Comparison of ENCODE assay signal across 10 cellular contexts in the genomic region with DNA sequence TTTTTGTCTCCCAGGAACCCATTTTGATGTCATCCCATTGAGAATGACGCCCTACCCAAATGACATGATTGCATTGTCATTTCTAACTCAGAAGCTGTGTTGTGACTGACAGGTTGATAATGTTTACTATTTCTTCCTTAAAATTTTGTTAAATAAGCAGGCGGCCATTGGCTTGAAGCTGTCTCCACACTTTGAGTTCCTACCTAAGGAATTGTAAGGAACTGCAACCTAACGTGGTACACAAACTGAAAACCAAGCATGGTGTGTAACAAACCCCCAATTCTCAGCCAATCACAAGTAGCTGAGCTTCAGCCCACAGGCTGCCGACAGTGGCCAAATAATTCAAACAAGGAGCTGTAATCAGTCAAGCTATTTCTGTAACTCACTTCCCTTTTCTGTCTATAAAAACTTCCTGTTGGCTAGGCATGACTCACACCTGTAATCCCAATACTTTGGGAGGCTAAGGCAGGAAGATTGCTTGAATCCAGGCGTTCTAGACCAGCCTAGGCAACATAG. TPM values are rescaled to one million over a fixed set of nuclear protein-coding genes. Genes with fewer than 3 reads are reported as not detected.
DNase-seq lines count a peak whose midpoint lies in the region; ATAC-seq, FAIRE-seq and TF ChIP-seq lines count a peak whose summit lies in the region.
"Had no signal": no experiment of that assay in that cellular context is flagged by ENCODE, and none has a peak within 500 bp of the region (broad histone marks: within the 10 kb centered on the region; RNA-seq: fewer than 3 reads in every experiment).

No MANE protein-coding gene starts in this region.

- H3K27ac ChIP-seq in GM12878 (ENCODE audit: control insufficient read depth, insufficient read depth) (no peak overlapping the region; the same call in 1 of the 2 replicates), testis (no peak overlapping the region)

- WGBS in GM12878 (ENCODE audit: insufficient coverage, insufficient replicate concordance, low lambda C conversion rate, missing lambda C conversion rate): 13% methylated on average over 5 of the region's 5 CpGs
- WGBS in testis, 2 donors: 54 to 75% methylated on average over 5 of the region's 5 CpGs

- TF ChIP-seq POLR2A in GM12878 (IDR thresholded peaks at IDR 0.05; ENCODE audit: low read depth, low read length) (no peak), testis (IDR thresholded peaks at IDR 0.05) (no peak)

- CTCF ChIA-PET in GM12878 (lab: Yijun Ruan, JAX): interaction anchor here (0.7 to 10.4 kb wide), 12 partner anchors 11 to 409 kb away, joined by 3 to 142 read pairs (median 3); no protein-coding TSS in a partner anchor

- H3K9ac ChIP-seq in GM12878 (ENCODE audit: control insufficient read depth, insufficient read depth, low read length): no peak overlapping the region

- peaks cover 22% of the 10 kb centered on the region for H3K79me2 ChIP-seq in GM12878 (ENCODE audit: control insufficient read depth, insufficient read depth, low read length)

- in situ Hi-C loops in GM12878 (cut with MboI): loop anchor here (10.0 kb wide), 1 partner anchor 403 kb away; no protein-coding TSS in a partner anchor

- ATAC-seq in GM18861 (IDR thresholded peaks at IDR 0.05; ENCODE audit: unreplicated experiment): peak; percentile 24
- peak; percentile 13; the same call in 2 of the 3 replicates for ATAC-seq in GM12878
- ATAC-seq in left lobe of liver: no peak
- ATAC-seq: activated T-helper 17 cell treated with anti-CD3 and anti-CD28 coated beads, Interleukin-2, amount 50 U/mL, for 72 hours had no signal

- H4K20me1 ChIP-seq in GM12878 (ENCODE audit: control insufficient read depth, insufficient read depth): no peaks in the 10 kb centered on the region; the same call in 1 of the 2 replicates

- SMC1A ChIA-PET in GM12878 (lab: Charles Lee; ENCODE audit: uncharacterized antibody, unreplicated experiment): interaction anchor here (0.7 to 7.9 kb wide), 17 partner anchors 16 to 1279 kb away, joined by 3 to 97 read pairs (median 4); no protein-coding TSS in a partner anchor

- 0 out of 2 replicates have a peak overlapping the region, but pooled peaks have one; percentile 6 for H3K4me3 ChIP-seq in GM12878
- no peak overlapping the region for H3K4me3 ChIP-seq in testis

- H3K27me3 ChIP-seq in GM12878 (replicated peaks in 1 of 2; ENCODE audit: control insufficient read depth in 2 of 2, insufficient read depth in 2 of 2, low read length in 1 of 2): no peaks in the 10 kb centered on the region
- H3K27me3 ChIP-seq in testis: no peaks in the 10 kb centered on the region

- H2AFZ ChIP-seq in GM12878 (ENCODE audit: control insufficient read depth, low read depth, low read length): peak overlapping the region; percentile 78

- FAIRE-seq in GM12878 (lab: Jason Lieb, UNC): peak; percentile 62

- no TSS peak for BruUV-seq in GM12878 (replicated peaks; lab: Mats Ljungman, UMichigan)

- no peak for TF ChIP-seq RAD21 in GM12878 (IDR thresholded peaks at IDR 0.05; ENCODE audit: insufficient read depth, low read depth, low read length)

- TF ChIP-seq CTCF in GM12878 (IDR thresholded peaks at IDR 0.05 in 2 of 3, conservative IDR thresholded peaks at IDR 0.05 in 1 of 3; ENCODE audit: control insufficient read depth in 2 of 3, extremely low read depth in 1 of 3, insufficient read depth in 1 of 3, low read depth in 3 of 3, low read length in 3 of 3) (no peak), testis (IDR thresholded peaks at IDR 0.05) (no peak)

- intact Hi-C loops in GM12878 (cut with micrococcal nuclease; ENCODE audit: unreplicated experiment): no loop called here
- intact Hi-C loops in testis (cut with DNase I; ENCODE audit: low total_unique reads): no loop called here

- DNase-seq in NAMALWA (ENCODE audit: low spot score) (peak; percentile 73), GM12878 (ENCODE audit: low read depth, low spot score) (no peak), myocyte (ENCODE audit: low read depth) (peak; percentile 10), left lobe of liver (ENCODE audit: low spot score) (no peak), DMS153 treated with DMSO at 0.1 percent for 48 hours (lab: John Stamatoyannopoulos, UW; ENCODE audit: unreplicated experiment) (no peak), NCI-H2029 (lab: John Stamatoyannopoulos, UW) (no peak), testis (no peak)
- DNase-seq: stimulated activated CD4-positive, alpha-beta T cell treated with anti-CD3 and anti-CD28 coated beads, Interleukin-2, amount 100 ng/mL, for 24 hours had no signal

- H3K9me3 ChIP-seq in GM12878 (replicated peaks; ENCODE audit: control insufficient read depth, insufficient read depth, low read length) (no peaks in the 10 kb centered on the region; the same call in 2 of the 3 replicates), testis (no peaks in the 10 kb centered on the region)

- H3K36me3 ChIP-seq in GM12878 (ENCODE audit: control insufficient read depth in 2 of 2, insufficient read depth in 2 of 2, low read length in 1 of 2) (no peaks in the 10 kb centered on the region), testis (ENCODE audit: low read depth, missing control alignments) (no peaks in the 10 kb centered on the region)

- peaks cover 6% of the 10 kb centered on the region; the same call in 1 of the 2 replicates for H3K4me1 ChIP-seq in GM12878 (ENCODE audit: control insufficient read depth, insufficient read depth, low read length)
- no peaks in the 10 kb centered on the region for H3K4me1 ChIP-seq in testis

- no peak for TF ChIP-seq EP300 in GM12878 (IDR thresholded peaks at IDR 0.05; ENCODE audit: borderline replicate concordance in 1 of 2, control insufficient read depth in 1 of 2, low read depth in 2 of 2, low read length in 2 of 2)

- RAD21 ChIA-PET in GM12878 (lab: Charles Lee; ENCODE audit: unreplicated experiment): interaction anchor here (0.7 to 8.4 kb wide), 8 partner anchors 80 to 409 kb away, joined by 3 to 77 read pairs (median 3); no protein-coding TSS in a partner anchor

- POLR2A ChIA-PET in GM12878 (lab: Charles Lee): interaction anchor here (0.5 kb wide), 1 partner anchor 96 kb away, joined by 4 read pairs; no protein-coding TSS in a partner anchor

- peak overlapping the region; percentile 62 for H3K4me2 ChIP-seq in GM12878 (ENCODE audit: control insufficient read depth, insufficient read depth)

TF ChIP-seq in GM12878, 131 proteins besides CTCF, POLR2A, EP300 and RAD21 (continues in another document):
- TF ChIP-seq RELB (IDR thresholded peaks at IDR 0.05; ENCODE audit: low read depth): no peak
- peak; percentile 38; the same call in 1 of the 2 replicates for TF ChIP-seq EED (IDR thresholded peaks at IDR 0.05; ENCODE audit: low read depth)
- 0 out of 2 replicates have a peak, but pooled peaks have one; percentile 17 for TF ChIP-seq CREM (IDR thresholded peaks at IDR 0.05; ENCODE audit: low read depth)
- peak; percentile 75 for TF ChIP-seq IKZF1 (conservative IDR thresholded peaks at IDR 0.05)
- TF ChIP-seq MYC (IDR thresholded peaks at IDR 0.05; ENCODE audit: insufficient read depth, insufficient read length, insufficient replicate concordance, low read length, severe bottlenecking): no peak
- peak; percentile 87 for TF ChIP-seq SPI1 (IDR thresholded peaks at IDR 0.05; ENCODE audit: borderline replicate concordance, insufficient read depth, low read depth, low read length)
- TF ChIP-seq POLR2AphosphoS5 (IDR thresholded peaks at IDR 0.05; ENCODE audit: low read length): no peak
- 0 out of 2 replicates have a peak, but pooled peaks have one; percentile 31 for TF ChIP-seq MEF2A (IDR thresholded peaks at IDR 0.05; ENCODE audit: insufficient read depth, low read depth, low read length)
- no peak; the same call in 1 of the 2 replicates for TF ChIP-seq JUNB (IDR thresholded peaks at IDR 0.05)
- no peak for TF ChIP-seq SIN3A (IDR thresholded peaks at IDR 0.05; ENCODE audit: low read depth, low read length)
- 0 out of 2 replicates have a peak, but pooled peaks have one; percentile 19 for TF ChIP-seq NFIC (IDR thresholded peaks at IDR 0.05; ENCODE audit: low read depth, low read length)

RNA-seq across cellular contexts. Expression of gene MND1, which starts 2.9 kb away (rescaled TPM):
- total RNA-seq in GM12878 (2013; cell fraction: nucleolus; rRNA removed): 7.6 and 10.6 TPM in 2 replicates
- total RNA-seq in GM12878 (2014; rRNA removed) (20.2 and 27.0 TPM in 2 replicates), GM12878 (2014; rRNA removed; fragmentation: Illumina TruSeq; extraction: Trizol) (43.7 and 44.9 TPM in 2 replicates), GM12878 (2021) (20.3 TPM in 2 replicates), myocyte (1.2 TPM in 1 of 2 replicates, not detected in the other), left lobe of liver (not detected), testis (10 to 100 TPM in 1 of 2 donors, 1 to 10 TPM in 1; 8.3 to 11.4 TPM)
- 16.4 TPM for polyA plus RNA-seq in GM12878 (2011; ENCODE audit: low read depth)
- polyA plus RNA-seq in GM12878 (2011; rRNA removed) (17.7 and 40.3 TPM in 2 replicates), GM12878 (2014; fragmentation: Illumina TruSeq; extraction: Trizol) (55.9 and 68.8 TPM in 2 replicates), GM12878 (2014; fragmentation: Nextera tagmentation; extraction: Ambion mirVana) (10 to 100 TPM; 51.0 to 55.0 TPM), GM12878 (2014; rRNA removed) (25.8 and 31.5 TPM in 2 replicates), GM12878 (2016; fragmentation: Nextera tagmentation; extraction: Ambion mirVana) (10 to 100 TPM; 49.7 to 58.1 TPM), testis (ENCODE audit: insufficient read depth, low read depth, low replicate concordance) (17.5 TPM)
- polyA plus RNA-seq in GM12878 (2011; cell fraction: cytosol; rRNA removed): 3.2 and 3.9 TPM in 2 replicates
- polyA plus RNA-seq in GM12878 (2011; cell fraction: nucleus; rRNA removed): 3.8 and 6.1 TPM in 2 replicates
- 16.7 and 22.2 TPM in 2 replicates for polyA plus RNA-seq in GM12878 (2012)
- polyA minus RNA-seq in GM12878 (2011; rRNA and poly(A)+ RNA removed): 3.8 and 7.8 TPM in 2 replicates
- polyA minus RNA-seq in GM12878 (2011; cell fraction: cytosol; rRNA and poly(A)+ RNA removed): 6.4 and 7.2 TPM in 2 replicates
- 1.1 and 5.4 TPM in 2 replicates for polyA minus RNA-seq in GM12878 (2011; cell fraction: nucleus; rRNA and poly(A)+ RNA removed)
- polyA plus RNA-seq in myocyte (2012): not detected

Comparison
In these comparisons a context has a peak if more than half of its experiments do, and no peak if none do; other contexts are left out.
1. DNase-seq: peak in NAMALWA (single experiment) and myocyte (single experiment); none in GM12878 (single experiment), left lobe of liver (single experiment), DMS153 treated with DMSO at 0.1 percent for 48 hours (single experiment), NCI-H2029 (single experiment) and testis (single experiment).